ENCODE assay signal across 26 cellular contexts in genomic region chr10:92832998-92833642, GRCh38. TPM values are rescaled to one million over a fixed set of nuclear protein-coding genes. Genes with fewer than 3 reads are reported as not detected.
DNase-seq lines count a peak whose midpoint lies in the region; ATAC-seq and TF ChIP-seq lines count a peak whose summit lies in the region.
"Had no signal": no experiment of that assay in that cellular context is flagged by ENCODE, and none has a peak within 500 bp of the region (broad histone marks: within the 10 kb centered on the region; RNA-seq: fewer than 3 reads in every experiment).

No MANE protein-coding gene starts in this region.

- TF ChIP-seq CTCF in GM12865 (IDR thresholded peaks at IDR 0.05; ENCODE audit: insufficient read depth, low read depth, low read length, missing control alignments), result no peak
- no peak for TF ChIP-seq CTCF in GM23338 (conservative IDR thresholded peaks at IDR 0.05; ENCODE audit: low read depth in 2 of 2)
- no peak for TF ChIP-seq CTCF in osteocyte (IDR thresholded peaks at IDR 0.05)
- no peak for TF ChIP-seq CTCF in HFFc6 (IDR thresholded peaks at IDR 0.05)

- H3K27ac ChIP-seq in GM23338 (ENCODE audit: low read depth), result no peak overlapping the region
- H3K27ac ChIP-seq: epithelial cell of prostate, neural progenitor cell, right lobe of liver, thoracic aorta had no signal

- H3F3A ChIP-seq in GM23338 (replicated peaks; ENCODE audit: low read depth), result no peaks in the 10 kb centered on the region

- no peaks in the 10 kb centered on the region for H3K27me3 Mint-ChIP-seq in GM23338 (ENCODE audit: insufficient read depth, low read depth, poor library complexity)
- H3K27me3 Mint-ChIP-seq in osteocyte (ENCODE audit: unreplicated experiment), result no peaks in the 10 kb centered on the region
- no peaks in the 10 kb centered on the region for H3K27me3 Mint-ChIP-seq in HFFc6 (ENCODE audit: insufficient read depth)

- peaks cover 10% of the 10 kb centered on the region; the same call in 1 of the 2 replicates for H3K9me2 ChIP-seq in GM23338 (ENCODE audit: insufficient read depth)

- no peaks in the 10 kb centered on the region for H3K79me2 ChIP-seq in GM23338 (replicated peaks; ENCODE audit: insufficient read depth)

- H3K27me3 ChIP-seq in GM23338 (ENCODE audit: insufficient read depth), result no peaks in the 10 kb centered on the region
- H3K27me3 ChIP-seq: MG63, neural progenitor cell, right lobe of liver had no signal

- H3K27ac Mint-ChIP-seq in GM23338 (no peak overlapping the region), osteocyte (ENCODE audit: unreplicated experiment) (peak overlapping the region; percentile 65), HFFc6 (no peak overlapping the region)
- H3K27ac Mint-ChIP-seq: neural progenitor cell had no signal

- no peaks in the 10 kb centered on the region for H3K36me3 ChIP-seq in GM23338 (ENCODE audit: insufficient read depth)
- H3K36me3 ChIP-seq: MG63, neural progenitor cell, right lobe of liver, thoracic aorta had no signal

- no peaks in the 10 kb centered on the region; the same call in 2 of the 3 replicates for H3K9me3 Mint-ChIP-seq in GM23338
- no peaks in the 10 kb centered on the region for H3K9me3 Mint-ChIP-seq in osteocyte (ENCODE audit: unreplicated experiment)
- no peaks in the 10 kb centered on the region for H3K9me3 Mint-ChIP-seq in HFFc6
- H3K9me3 Mint-ChIP-seq: activated T-cell treated with anti-CD3 and anti-CD28 coated beads, Interleukin-2, amount 50 U/mL, for 4 hours; neural progenitor cell had no signal

- H3K4me2 ChIP-seq in GM23338, result no peak overlapping the region
- H3K4me2 ChIP-seq: neural progenitor cell had no signal

- no peaks in the 10 kb centered on the region for H4K20me1 ChIP-seq in GM23338 (replicated peaks; ENCODE audit: insufficient read depth)

- H3K36me3 Mint-ChIP-seq in GM23338 (ENCODE audit: low read depth) (no peaks in the 10 kb centered on the region), osteocyte (ENCODE audit: unreplicated experiment) (no peaks in the 10 kb centered on the region), HFFc6 (ENCODE audit: low read depth) (no peaks in the 10 kb centered on the region)
- H3K36me3 Mint-ChIP-seq: neural progenitor cell had no signal

- peaks cover 22% of the 10 kb centered on the region for H3K4me1 Mint-ChIP-seq in GM23338
- peaks cover 41% of the 10 kb centered on the region for H3K4me1 Mint-ChIP-seq in osteocyte (ENCODE audit: unreplicated experiment)
- peaks cover 36% of the 10 kb centered on the region for H3K4me1 Mint-ChIP-seq in HFFc6 (ENCODE audit: low read depth)
- H3K4me1 Mint-ChIP-seq: neural progenitor cell had no signal

- H2AFZ ChIP-seq in GM23338, result 0 out of 2 replicates have a peak overlapping the region, but pooled peaks have one; percentile 32
- H2AFZ ChIP-seq: neural progenitor cell had no signal

- no peak for ATAC-seq in GM23338
- no peak for ATAC-seq in GM18858 (IDR thresholded peaks at IDR 0.05; ENCODE audit: unreplicated experiment)
- ATAC-seq in GM21619 (IDR thresholded peaks at IDR 0.05; ENCODE audit: unreplicated experiment), result no peak
- ATAC-seq: Panc1, right lobe of liver had no signal

- H3K4me3 ChIP-seq in GM12865 (ENCODE audit: low read depth, low read length) (no peak overlapping the region), GM23338 (no peak overlapping the region)
- H3K4me3 ChIP-seq: MG63, neural progenitor cell, right lobe of liver, thoracic aorta had no signal

- H3K4me3 Mint-ChIP-seq in GM23338 (no peak overlapping the region), osteocyte (ENCODE audit: unreplicated experiment) (no peak overlapping the region), HFFc6 (no peak overlapping the region)
- H3K4me3 Mint-ChIP-seq: activated T-cell treated with anti-CD3 and anti-CD28 coated beads, Interleukin-2, amount 50 U/mL, for 4 hours; neural progenitor cell had no signal

- peaks cover 29% of the 10 kb centered on the region; the same call in 1 of the 2 replicates for H3K4me1 ChIP-seq in GM23338 (ENCODE audit: insufficient read depth)
- H3K4me1 ChIP-seq: neural progenitor cell, right lobe of liver had no signal

- peak; percentile 21 for DNase-seq in GM12865 (ENCODE audit: low read depth)
- no peak for DNase-seq in GM23338 (ENCODE audit: low spot score)
- peak; percentile 68 for DNase-seq in dermis blood vessel endothelial cell
- no peak for DNase-seq in osteocyte (ENCODE audit: extremely low spot score, unreplicated experiment)
- no peak for DNase-seq in AML-193 (lab: John Stamatoyannopoulos, UW)
- DNase-seq in HFFc6, result no peak
- DNase-seq: activated CD8-positive, alpha-beta memory T cell treated with anti-CD3 and anti-CD28 coated beads for 24 hours; activated naive CD4-positive, alpha-beta T cell treated with Interleukin-2 at 50 U/mL for 16 hours; activated T-cell treated with anti-CD3 and anti-CD28 coated beads, Interleukin-2, amount 50 U/mL, for 4 hours; amygdala; Calu3; DMS79 treated with DMSO at 0.1 percent for 48 hours; kidney; MG63; NCI-H2029; NCI-H226; NCI-H69; right lobe of liver; SIG-M5; stimulated activated naive CD4-positive, alpha-beta T cell treated with Interleukin-2 at 50 U/mL for 16 hours had no signal

TF ChIP-seq in GM23338, 12 proteins besides CTCF, POLR2A, EP300 and RAD21 (continues in another document):
- no peak for TF ChIP-seq EZH2phosphoT487 (IDR thresholded peaks at IDR 0.05; ENCODE audit: unreplicated experiment)
- no peak for TF ChIP-seq ZNF462 (CRISPR knock-in tag; IDR thresholded peaks at IDR 0.05)
- TF ChIP-seq JUNB (IDR thresholded peaks at IDR 0.05; ENCODE audit: unreplicated experiment), result no peak
- no peak for TF ChIP-seq STAT1 (IDR thresholded peaks at IDR 0.05; ENCODE audit: unreplicated experiment)
- no peak for TF ChIP-seq CREB1 (CRISPR knock-in tag; IDR thresholded peaks at IDR 0.05; ENCODE audit: low read depth)
- no peak for TF ChIP-seq ZNF114 (CRISPR knock-in tag; IDR thresholded peaks at IDR 0.05)
- TF ChIP-seq ZNF331 (CRISPR knock-in tag; IDR thresholded peaks at IDR 0.05; ENCODE audit: low read depth), result no peak
- TF ChIP-seq NANOG (IDR thresholded peaks at IDR 0.05; ENCODE audit: borderline replicate concordance), result no peak
- TF ChIP-seq EZH2 (IDR thresholded peaks at IDR 0.05; ENCODE audit: low read depth, unreplicated experiment), result no peak

RNA-seq across cellular contexts. Expression of gene EXOC6, which starts 15.2 kb away (rescaled TPM):
- total RNA-seq in GM23338 (2014; rRNA removed; shearing (Covaris generic)), result 5.0 and 6.6 TPM in 2 replicates
- 4.6 and 6.0 TPM in 2 replicates for polyA plus RNA-seq in GM23338 (2016; fragmentation: Nextera tagmentation; extraction: Ambion mirVana)
- total RNA-seq in dermis blood vessel endothelial cell (364 and 485 TPM in 2 replicates), osteocyte (7.6 and 8.5 TPM in 2 replicates)
- 1 to 10 TPM; 5.7 to 8.6 (median 6.3) TPM for total RNA-seq in HFFc6 (2021; fragmentation: NEBNext Ultra II Directional; extraction: Animal tissue kit (Norgen Biotek cat#: 25700))

Comparison
In these comparisons a context has a peak if more than half of its experiments do, and no peak if none do; other contexts are left out.
1. DNase-seq: peak in GM12865 (single experiment) and dermis blood vessel endothelial cell (single experiment); none in GM23338 (single experiment), osteocyte (single experiment), AML-193 (0 of 2) and HFFc6 (single experiment).
2. RNA of gene EXOC6, which starts 15.2 kb away (total RNA-seq): 364 to 485 TPM in dermis blood vessel endothelial cell; 7.6 to 8.5 TPM in osteocyte, 5.7 to 8.6 TPM in HFFc6 and 5.0 to 6.6 TPM in GM23338; every median in the first group is over 10 times any median in the second.